Comparison of ENCODE assay signal across 28 cellular contexts in the genomic region with DNA sequence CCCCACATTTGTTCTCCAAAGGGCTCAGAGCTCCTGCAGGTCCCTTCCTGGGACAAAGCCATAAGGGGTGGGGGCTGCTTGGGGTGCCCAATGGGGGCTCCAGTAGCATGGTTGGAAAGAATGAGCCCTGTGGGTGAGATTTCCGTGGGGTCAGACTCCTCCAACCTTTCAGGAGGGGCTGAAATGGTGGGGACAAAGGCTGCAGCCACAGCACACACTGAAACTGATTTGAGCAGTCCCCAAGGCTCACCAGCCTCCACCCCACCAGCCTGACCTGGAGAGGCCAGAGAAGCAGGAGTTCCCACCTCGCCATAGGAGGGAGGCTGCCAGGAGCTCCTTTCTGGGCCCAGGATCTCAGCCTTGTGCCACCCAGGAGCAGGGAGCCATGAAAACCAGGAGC.
"Had no signal": no experiment of that assay in that cellular context is flagged by ENCODE, and none has a peak within 500 bp of the region (broad histone marks: within the 10 kb centered on the region; RNA-seq: fewer than 3 reads in every experiment).

No MANE protein-coding gene starts in this region.

- H3K27ac ChIP-seq: left lung, lower lobe of right lung, neural progenitor cell, ovary, prostate gland, right lobe of liver, skin epidermis, stomach, testis, thyroid gland, transverse colon, upper lobe of left lung had no signal

- H3K9ac ChIP-seq: neural progenitor cell had no signal

- H3K36me3 ChIP-seq: left lung, lower lobe of right lung, neural progenitor cell, ovary, prostate gland, right lobe of liver, stomach, thyroid gland, transverse colon, upper lobe of left lung had no signal

- H3K27me3 ChIP-seq: left lung, neural progenitor cell, ovary, right lobe of liver, stomach, testis, thyroid gland, transverse colon, upper lobe of left lung had no signal

- H3K4me1 ChIP-seq: left lung, prostate gland, right lobe of liver, testis, thyroid gland, transverse colon had no signal

- H3K4me2 ChIP-seq: neural progenitor cell had no signal

- DNase-seq: head of caudate nucleus; hippocampal formation; kidney glomerular epithelial cell; left colon; left lung; lower lobe of right lung; mammary epithelial cell; mesendoderm; naive B cell; natural killer cell; nephron progenitor cell; retina; right lobe of liver; stimulated activated CD4-positive, alpha-beta T cell treated with anti-CD3 and anti-CD28 coated beads, Interleukin-12 subunit alpha, Interleukin-12 subunit beta, amount 100 ng/mL, for 4 hours; stimulated activated CD4-positive, alpha-beta T cell treated with anti-CD3 and anti-CD28 coated beads, Interleukin-15, amount 100 ng/mL, for 24 hours; stimulated activated CD4-positive, alpha-beta T cell treated with anti-CD3 and anti-CD28 coated beads, Interleukin-2, amount 100 ng/mL, for 24 hours; stimulated activated CD4-positive, alpha-beta T cell treated with anti-CD3 and anti-CD28 coated beads, Interleukin-4, amount 100 ng/mL, for 1 hour; stimulated activated naive B cell treated with anti-CD40 and anti-IgM and Interleukin-4, amounts not matched to agents 10 μg/mL and 1 μg/mL and 100 μg/mL, for 72 hours; stimulated activated naive CD8-positive, alpha-beta T cell treated with anti-CD3 and anti-CD28 coated beads, Interleukin-15, Interleukin-2, amounts not matched to agents 100 U/mL and 50 U/mL, for 24 hours; stomach; testis; thyroid gland; transverse colon; upper lobe of left lung had no signal

- ATAC-seq: left colon; left lung; lower lobe of right lung; natural killer cell; right lobe of liver; stimulated activated naive B cell treated with anti-CD40 and anti-IgM and Interleukin-4, amounts not matched to agents 10 μg/mL and 1 μg/mL and 100 μg/mL, for 72 hours; stimulated activated naive CD8-positive, alpha-beta T cell treated with anti-CD3 and anti-CD28 coated beads, Interleukin-15, Interleukin-2, amounts not matched to agents 100 U/mL and 50 U/mL, for 24 hours had no signal

- H3K9me3 ChIP-seq: lower lobe of right lung, ovary, prostate gland, right lobe of liver, stomach, testis, thyroid gland, upper lobe of left lung had no signal

- H2AFZ ChIP-seq: neural progenitor cell had no signal

- H3K4me3 ChIP-seq: left lung, lower lobe of right lung, neural progenitor cell, ovary, prostate gland, right lobe of liver, skin epidermis, stomach, testis, thyroid gland, transverse colon, upper lobe of left lung had no signal
